11 cellular contexts compared by ENCODE assay signal in the genomic region with DNA sequence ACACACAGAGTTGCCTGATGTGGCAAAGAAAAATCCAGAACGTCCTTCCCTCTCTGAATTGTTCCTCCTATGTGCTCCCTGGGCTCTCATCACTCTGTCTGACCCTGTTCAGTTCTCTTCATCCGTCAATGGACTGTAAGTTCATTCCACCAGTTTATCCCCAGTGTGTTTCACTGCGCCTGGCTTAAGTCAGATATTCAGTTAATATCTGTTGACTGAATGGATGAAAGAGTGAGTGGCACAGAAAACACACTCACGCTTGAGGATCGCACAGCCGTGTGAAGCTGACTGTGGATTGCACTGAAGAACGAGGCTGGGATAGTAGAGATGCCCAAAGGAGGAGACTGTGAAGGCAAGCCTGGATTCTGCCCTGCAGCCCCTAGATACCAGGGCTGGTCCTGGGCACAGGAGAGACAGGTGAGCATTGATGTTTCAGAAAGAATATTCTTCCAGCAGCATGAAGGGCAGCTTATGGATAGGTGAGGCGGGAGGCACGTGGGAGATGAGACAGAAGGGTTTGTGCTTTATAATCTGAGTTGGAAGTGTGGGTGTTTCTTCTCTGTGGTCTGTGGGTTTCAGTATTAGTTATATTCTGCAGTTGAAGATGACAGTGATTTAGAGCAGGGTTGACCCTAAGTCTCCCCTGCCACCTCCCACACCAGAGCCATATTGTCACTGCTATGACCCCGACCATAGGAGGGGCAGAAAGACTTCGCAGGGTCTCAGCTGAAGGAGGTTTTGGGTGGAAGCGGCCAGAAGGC.
DNase-seq lines count a peak whose midpoint lies in the region; ATAC-seq, FAIRE-seq and TF ChIP-seq lines count a peak whose summit lies in the region.
"Had no signal": no experiment of that assay in that cellular context is flagged by ENCODE, and none has a peak within 500 bp of the region (broad histone marks: within the 10 kb centered on the region; RNA-seq: fewer than 3 reads in every experiment).

No MANE protein-coding gene starts in this region.

- no peak for FAIRE-seq in GM19239 (lab: Jason Lieb, UNC)

- no peak overlapping the region for H3K4me3 ChIP-seq in mammary epithelial cell (replicated peaks in 1 of 3; ENCODE audit: insufficient read depth in 1 of 3, low read depth in 2 of 3, low read length in 3 of 3)
- H3K4me3 ChIP-seq in GM23248, result peak overlapping the region; percentile 42
- H3K4me3 ChIP-seq in SJCRH30, result no peak overlapping the region

- H3K9me3 ChIP-seq in mammary epithelial cell (replicated peaks; ENCODE audit: insufficient read depth, low read length) (no peaks in the 10 kb centered on the region), GM23248 (ENCODE audit: low read depth) (no peaks in the 10 kb centered on the region), SJCRH30 (replicated peaks) (no peaks in the 10 kb centered on the region)
- H3K9me3 ChIP-seq: BE2C had no signal

- in situ Hi-C loops in mammary epithelial cell (cut with MboI; ENCODE audit: low sequenced_read_pairs in 2 of 2), result no loop called here
- in situ Hi-C loops in GM23248 (cut with MboI), result no loop called here
- in situ Hi-C loops in G401 (cut with HindIII; ENCODE audit: low sequenced_read_pairs), result no loop called here

- H3K4me1 ChIP-seq in mammary epithelial cell (ENCODE audit: insufficient read depth, low read length), result peaks cover 45% of the 10 kb centered on the region
- H3K4me1 ChIP-seq in GM23248 (ENCODE audit: insufficient read depth), result peaks cover 57% of the 10 kb centered on the region
- 0 out of 2 replicates have a peak, but pooled peaks cover 5% of the 10 kb centered on the region for H3K4me1 ChIP-seq in SJCRH30

- peak; percentile 99 for ATAC-seq in HG03439 (IDR thresholded peaks at IDR 0.05; ENCODE audit: unreplicated experiment)
- peak; percentile 78 for ATAC-seq in stimulated activated naive CD8-positive, alpha-beta T cell treated with anti-CD3 and anti-CD28 coated beads, Interleukin-15, amount 100 ng/mL, for 72 hours

- dilution Hi-C loops in mammary epithelial cell (cut with HindIII; ENCODE audit: low sequenced_read_pairs), result no loop called here

- DNase-seq in MCF 10A (ENCODE audit: unreplicated experiment) (no peak), mammary epithelial cell (no peak), GM23248 (peak; percentile 48), GM19239 (ENCODE audit: insufficient read length, low spot score) (no peak), SJCRH30 (no peak), G401 (ENCODE audit: low spot score) (no peak)
- DNase-seq in stimulated activated naive CD8-positive, alpha-beta T cell treated with anti-CD3 and anti-CD28 coated beads, Interleukin-15, amount 100 ng/mL, for 72 hours, result no peak
- DNase-seq: BE2C, naive B cell had no signal

- H3K36me3 ChIP-seq in mammary epithelial cell (ENCODE audit: insufficient read depth, low read length), result no peaks in the 10 kb centered on the region
- no peaks in the 10 kb centered on the region for H3K36me3 ChIP-seq in GM23248 (ENCODE audit: low read depth)
- H3K36me3 ChIP-seq in SJCRH30, result no peaks in the 10 kb centered on the region
- H3K36me3 ChIP-seq: BE2C had no signal

- H3K79me2 ChIP-seq in mammary epithelial cell (ENCODE audit: insufficient read depth, low read length), result no peaks in the 10 kb centered on the region
- no peaks in the 10 kb centered on the region for H3K79me2 ChIP-seq in GM23248 (ENCODE audit: insufficient read depth)

- H3K4me3 Mint-ChIP-seq in MCF 10A (ENCODE audit: unreplicated experiment), result no peak overlapping the region
- H3K4me3 Mint-ChIP-seq in stimulated activated naive CD8-positive, alpha-beta T cell treated with anti-CD3 and anti-CD28 coated beads, Interleukin-15, amount 100 ng/mL, for 72 hours, result no peak overlapping the region
- H3K4me3 Mint-ChIP-seq: naive B cell had no signal

- no peak overlapping the region for H2AFZ ChIP-seq in mammary epithelial cell (ENCODE audit: low read depth, low read length)
- H2AFZ ChIP-seq in GM23248, result peak overlapping the region; percentile 58

- peak overlapping the region; percentile 87 for H3K27ac Mint-ChIP-seq in MCF 10A (ENCODE audit: low read depth, unreplicated experiment)
- no peak overlapping the region for H3K27ac Mint-ChIP-seq in stimulated activated naive CD8-positive, alpha-beta T cell treated with anti-CD3 and anti-CD28 coated beads, Interleukin-15, amount 100 ng/mL, for 72 hours
- H3K27ac Mint-ChIP-seq: naive B cell had no signal

- TF ChIP-seq CTCF in MCF 10A (IDR thresholded peaks at IDR 0.05; ENCODE audit: unreplicated experiment), result no peak
- TF ChIP-seq CTCF in mammary epithelial cell (conservative IDR thresholded peaks at IDR 0.05 in 1 of 2, IDR thresholded peaks at IDR 0.05 in 1 of 2; ENCODE audit: extremely low read depth in 1 of 2, insufficient read depth in 1 of 2, low read depth in 1 of 2, low read length in 2 of 2), result no peak

- 98% methylated on average over 12 of the region's 12 CpGs for WGBS in mammary epithelial cell (ENCODE audit: low coverage, missing lambda C conversion rate)
- 48 to 50% methylated on average over 12 of the region's 12 CpGs for WGBS in GM23248 (ENCODE audit: low coverage in 1 of 2, low lambda C conversion rate in 2 of 2, missing lambda C conversion rate in 2 of 2), 2 experiments

- no TSS peak for BruUV-seq in MCF 10A (replicated peaks; lab: Mats Ljungman, UMichigan)
- no TSS peak for BruUV-seq in mammary epithelial cell (replicated peaks; lab: Mats Ljungman, UMichigan)

- H3K27me3 ChIP-seq in mammary epithelial cell (ENCODE audit: insufficient read depth, low read length) (no peaks in the 10 kb centered on the region), GM23248 (replicated peaks; ENCODE audit: insufficient read depth) (no peaks in the 10 kb centered on the region), SJCRH30 (no peaks in the 10 kb centered on the region)
- H3K27me3 ChIP-seq: BE2C had no signal

- POLR2A ChIA-PET in MCF 10A (lab: Yijun Ruan, JAX), result interaction anchor here (0.6 to 1.2 kb wide), 2 partner anchors 11 to 129 kb away, joined by 3 read pairs; no protein-coding TSS in a partner anchor

- no peaks in the 10 kb centered on the region for H3K9me3 Mint-ChIP-seq in MCF 10A (ENCODE audit: unreplicated experiment)
- no peaks in the 10 kb centered on the region for H3K9me3 Mint-ChIP-seq in stimulated activated naive CD8-positive, alpha-beta T cell treated with anti-CD3 and anti-CD28 coated beads, Interleukin-15, amount 100 ng/mL, for 72 hours
- H3K9me3 Mint-ChIP-seq: brain had no signal

- peaks cover 60% of the 10 kb centered on the region for H3F3A ChIP-seq in GM23248 (ENCODE audit: insufficient read depth)

- H3K4me1 Mint-ChIP-seq in MCF 10A (ENCODE audit: insufficient read depth, unreplicated experiment), result peaks cover 53% of the 10 kb centered on the region
- no peaks in the 10 kb centered on the region for H3K4me1 Mint-ChIP-seq in stimulated activated naive CD8-positive, alpha-beta T cell treated with anti-CD3 and anti-CD28 coated beads, Interleukin-15, amount 100 ng/mL, for 72 hours
- H3K4me1 Mint-ChIP-seq: naive B cell had no signal

- H3K27ac ChIP-seq in mammary epithelial cell (ENCODE audit: insufficient read depth, low read depth, low read length) (no peak overlapping the region), GM23248 (peak overlapping the region; percentile 96), SJCRH30 (no peak overlapping the region)

- H3K9ac ChIP-seq in mammary epithelial cell (ENCODE audit: insufficient read depth, low read length) (no peak overlapping the region), GM23248 (peak overlapping the region; percentile 43)

- no peak overlapping the region for H3K4me2 ChIP-seq in mammary epithelial cell (ENCODE audit: insufficient read depth, low read depth, low read length)
- peak overlapping the region; percentile 74 for H3K4me2 ChIP-seq in GM23248 (ENCODE audit: unreplicated experiment)

- intact Hi-C loops in MCF 10A (cut with micrococcal nuclease) (no loop called here), mammary epithelial cell (cut with micrococcal nuclease) (no loop called here)

- no peaks in the 10 kb centered on the region for H3K9me2 ChIP-seq in GM23248 (ENCODE audit: insufficient read depth)

- H3K36me3 Mint-ChIP-seq in MCF 10A (ENCODE audit: insufficient read depth, unreplicated experiment), result peaks cover 5% of the 10 kb centered on the region
- H3K36me3 Mint-ChIP-seq: brain, naive B cell had no signal

- H3K27me3 Mint-ChIP-seq in MCF 10A (ENCODE audit: insufficient read depth, unreplicated experiment), result no peaks in the 10 kb centered on the region
- peaks cover 41% of the 10 kb centered on the region for H3K27me3 Mint-ChIP-seq in stimulated activated naive CD8-positive, alpha-beta T cell treated with anti-CD3 and anti-CD28 coated beads, Interleukin-15, amount 100 ng/mL, for 72 hours
- H3K27me3 Mint-ChIP-seq: brain, naive B cell had no signal

- CTCF ChIA-PET in MCF 10A (lab: Yijun Ruan, JAX), result interaction anchor here (0.6 to 7.5 kb wide), 2 partner anchors 15 to 71 kb away, joined by 3 to 41 read pairs; no protein-coding TSS in a partner anchor
- CTCF ChIA-PET in mammary epithelial cell (lab: Charles Lee; ENCODE audit: low non-redundant PET), result no interaction called here

- H4K20me1 ChIP-seq in mammary epithelial cell (ENCODE audit: insufficient read depth, low read length), result no peaks in the 10 kb centered on the region
- no peaks in the 10 kb centered on the region for H4K20me1 ChIP-seq in GM23248 (ENCODE audit: insufficient read depth)
